In genomic region chr2:109511168-109511567, GRCh38 we compare ENCODE assay signal across 18 cellular contexts.
"Had no signal": no experiment of that assay in that cellular context is flagged by ENCODE, and none has a peak within 500 bp of the region (broad histone marks: within the 10 kb centered on the region; RNA-seq: fewer than 3 reads in every experiment).

No MANE protein-coding gene starts in this region.

- DNase-seq: cerebellar nuclear complex; effector memory CD8-positive, alpha-beta T cell; esophagus squamous epithelium; foreskin fibroblast; immature natural killer cell; left ventricle myocardium inferior; mesenchymal stem cell; naive thymus-derived CD4-positive, alpha-beta T cell; ovary; stimulated activated CD4-positive, alpha-beta T cell treated with anti-CD3 and anti-CD28 coated beads, Interleukin-4, amount 100 ng/mL, for 1 hour; stimulated activated CD8-positive, alpha-beta memory T cell treated with anti-CD3 and anti-CD28 coated beads, Interleukin-4, amount 100 ng/mL, for 48 hours; stimulated activated naive CD8-positive, alpha-beta T cell treated with anti-CD3 and anti-CD28 coated beads, Interleukin-15, Interleukin-2, amounts not matched to agents 100 U/mL and 50 U/mL, for 24 hours had no signal

- H3K4me3 Mint-ChIP-seq: dendritic cell treated with granulocyte-macrophage colony-stimulating factor and Interleukin-4, amounts not matched to agents 40 ng/mL and 50 ng/mL, for 4 days; effector memory CD8-positive, alpha-beta T cell; immature natural killer cell; naive thymus-derived CD4-positive, alpha-beta T cell; stimulated activated effector memory CD8-positive, alpha-beta T cell treated with anti-CD3 and anti-CD28 coated beads, Interleukin-12 subunit alpha, Interleukin-12 subunit beta, amount 100 ng/mL, for 72 hours had no signal

- ATAC-seq: effector memory CD8-positive, alpha-beta T cell; naive thymus-derived CD4-positive, alpha-beta T cell; right cardiac atrium; stimulated activated effector memory CD8-positive, alpha-beta T cell treated with anti-CD3 and anti-CD28 coated beads, Interleukin-12 subunit alpha, Interleukin-12 subunit beta, amount 100 ng/mL, for 72 hours; stimulated activated naive CD8-positive, alpha-beta T cell treated with anti-CD3 and anti-CD28 coated beads, Interleukin-15, Interleukin-2, amounts not matched to agents 100 U/mL and 50 U/mL, for 24 hours had no signal

- H3K27me3 ChIP-seq: esophagus squamous epithelium, ovary, tibial nerve had no signal

- H3K36me3 Mint-ChIP-seq: immature natural killer cell; naive thymus-derived CD4-positive, alpha-beta T cell had no signal

- H3K27ac ChIP-seq: epithelial cell of prostate, esophagus squamous epithelium, left ventricle myocardium inferior, ovary, tibial nerve had no signal

- H3K36me3 ChIP-seq: esophagus squamous epithelium, left ventricle myocardium inferior, ovary, tibial nerve had no signal

- H3K9me3 ChIP-seq: esophagus squamous epithelium, ovary had no signal

- H3K27me3 Mint-ChIP-seq: dendritic cell treated with granulocyte-macrophage colony-stimulating factor and Interleukin-4, amounts not matched to agents 40 ng/mL and 50 ng/mL, for 4 days; naive thymus-derived CD4-positive, alpha-beta T cell had no signal

- H3K9me3 Mint-ChIP-seq: dendritic cell treated with granulocyte-macrophage colony-stimulating factor and Interleukin-4, amounts not matched to agents 40 ng/mL and 50 ng/mL, for 4 days; effector memory CD8-positive, alpha-beta T cell; immature natural killer cell; naive thymus-derived CD4-positive, alpha-beta T cell; stimulated activated effector memory CD8-positive, alpha-beta T cell treated with anti-CD3 and anti-CD28 coated beads, Interleukin-12 subunit alpha, Interleukin-12 subunit beta, amount 100 ng/mL, for 72 hours had no signal

- H3K4me3 ChIP-seq: esophagus squamous epithelium, left ventricle myocardium inferior, lung, ovary, tibial nerve had no signal

- H3K27ac Mint-ChIP-seq: dendritic cell treated with granulocyte-macrophage colony-stimulating factor and Interleukin-4, amounts not matched to agents 40 ng/mL and 50 ng/mL, for 4 days; effector memory CD8-positive, alpha-beta T cell; immature natural killer cell; naive thymus-derived CD4-positive, alpha-beta T cell; stimulated activated effector memory CD8-positive, alpha-beta T cell treated with anti-CD3 and anti-CD28 coated beads, Interleukin-12 subunit alpha, Interleukin-12 subunit beta, amount 100 ng/mL, for 72 hours had no signal
